11 cellular contexts compared by ENCODE assay signal in genomic region chr11:58618215-58618614, GRCh38. TPM values are rescaled to one million over a fixed set of nuclear protein-coding genes. Genes with fewer than 3 reads are reported as not detected.
DNase-seq lines count a peak whose midpoint lies in the region; ATAC-seq and TF ChIP-seq lines count a peak whose summit lies in the region.
"Had no signal": no experiment of that assay in that cellular context is flagged by ENCODE, and none has a peak within 500 bp of the region (broad histone marks: within the 10 kb centered on the region; RNA-seq: fewer than 3 reads in every experiment).

No MANE protein-coding gene starts in this region.

- H3K9me3 Mint-ChIP-seq in CD8-positive, alpha-beta T cell = no peaks in the 10 kb centered on the region
- no peaks in the 10 kb centered on the region for H3K9me3 Mint-ChIP-seq in GM23338

- peaks cover 12% of the 10 kb centered on the region for H4K20me1 ChIP-seq in GM23338 (replicated peaks; ENCODE audit: insufficient read depth)

- no peak overlapping the region for H3K4me3 ChIP-seq in CD8-positive, alpha-beta T cell (ENCODE audit: low read depth, low read length)
- H3K4me3 ChIP-seq in GM23338 (no peak overlapping the region), brain microvascular endothelial cell (ENCODE audit: low read depth, low read length) (no peak overlapping the region), mesendoderm (ENCODE audit: low read length) (no peak overlapping the region)

- H2AK5ac ChIP-seq in mesendoderm (ENCODE audit: low read length) = no peak overlapping the region

- H3K79me1 ChIP-seq in mesendoderm (ENCODE audit: low read length) = peaks cover 2% of the 10 kb centered on the region

- H3K36me3 Mint-ChIP-seq in CD8-positive, alpha-beta T cell = peaks cover 79% of the 10 kb centered on the region
- peaks cover 77% of the 10 kb centered on the region for H3K36me3 Mint-ChIP-seq in GM23338 (ENCODE audit: low read depth)

- H3K36me3 ChIP-seq in CD8-positive, alpha-beta T cell (ENCODE audit: insufficient read depth, low read length) = peaks cover 62% of the 10 kb centered on the region
- H3K36me3 ChIP-seq in GM23338 (ENCODE audit: insufficient read depth) = peaks cover 59% of the 10 kb centered on the region
- H3K36me3 ChIP-seq in brain microvascular endothelial cell (replicated peaks) = peaks cover 49% of the 10 kb centered on the region
- H3K36me3 ChIP-seq in mesendoderm (ENCODE audit: control insufficient read depth, insufficient read depth, low read length) = peaks cover 6% of the 10 kb centered on the region

- peaks cover 7% of the 10 kb centered on the region for H3K4me1 ChIP-seq in CD8-positive, alpha-beta T cell (ENCODE audit: insufficient read depth, low read length)
- H3K4me1 ChIP-seq in GM23338 (ENCODE audit: insufficient read depth) = no peaks in the 10 kb centered on the region
- no peaks in the 10 kb centered on the region for H3K4me1 ChIP-seq in mesendoderm (ENCODE audit: control insufficient read depth, low read depth, low read length)

- H2AFZ ChIP-seq in GM23338 = no peak overlapping the region

- no peak overlapping the region for H4K5ac ChIP-seq in mesendoderm (ENCODE audit: low read length)

- H3K4ac ChIP-seq in mesendoderm (ENCODE audit: low read depth, low read length) = no peak overlapping the region

- H3K4me2 ChIP-seq in GM23338 = no peak overlapping the region
- no peak overlapping the region for H3K4me2 ChIP-seq in mesendoderm (ENCODE audit: low read length)

- no peak overlapping the region for H2BK15ac ChIP-seq in mesendoderm (replicated peaks; ENCODE audit: low read depth)

- intact Hi-C loops in CD8-positive, alpha-beta T cell (cut with DNase I, micrococcal nuclease) = loop anchor here (5.0 kb wide), 1 partner anchor 51 kb away; no protein-coding TSS in a partner anchor

- no peaks in the 10 kb centered on the region for H3F3A ChIP-seq in GM23338 (replicated peaks; ENCODE audit: low read depth)

- WGBS in mesendoderm (ENCODE audit: extremely low coverage, insufficient coverage, low lambda C conversion rate) = no CpG with 5 or more reads among the region's 1 CpG

- H3K9ac ChIP-seq in mesendoderm (ENCODE audit: low read length) = no peak overlapping the region

- no peak for TF ChIP-seq CTCF in CD8-positive, alpha-beta T cell (IDR thresholded peaks at IDR 0.05)
- peak; percentile 12 to 19; a peak in 1 of 4 replicates for TF ChIP-seq CTCF in GM23338 (conservative IDR thresholded peaks at IDR 0.05; ENCODE audit: low read depth in 2 of 2)
- TF ChIP-seq CTCF in brain microvascular endothelial cell (IDR thresholded peaks at IDR 0.05; ENCODE audit: low read depth, low read length, missing control alignments) = peak; percentile 18

- DNase-seq in CD8-positive, alpha-beta T cell = no peak
- peak; percentile 24 for DNase-seq in GM23338 (ENCODE audit: low spot score)
- no peak for DNase-seq in brain microvascular endothelial cell
- DNase-seq in mesendoderm = peak; percentile 59
- no peak for DNase-seq in KBM-7
- no peak for DNase-seq in islet precursor cell
- DNase-seq: activated naive CD4-positive, alpha-beta T cell treated with Interleukin-2 at 50 U/mL for 16 hours; NCI-H1694 treated with DMSO at 0.1 percent for 48 hours; stimulated activated CD4-positive, alpha-beta T cell treated with anti-CD3 and anti-CD28 coated beads, Interleukin-2, amount 100 ng/mL, for 24 hours had no signal

- CTCF ChIA-PET in CD8-positive, alpha-beta T cell (lab: Charles Lee) = interaction anchor here (0.7 to 2.4 kb wide), 6 partner anchors 11 to 907 kb away, joined by 3 to 19 read pairs (median 4); no protein-coding TSS in a partner anchor

- peak overlapping the region; percentile 68 for H3K27ac Mint-ChIP-seq in CD8-positive, alpha-beta T cell
- no peak overlapping the region for H3K27ac Mint-ChIP-seq in GM23338

- H3K23ac ChIP-seq in mesendoderm (ENCODE audit: low read length) = no peak overlapping the region

- in situ Hi-C loops in brain microvascular endothelial cell (cut with HindIII; ENCODE audit: low pct_ligation_motif_present, low sequenced_read_pairs) (no loop called here), KBM-7 (cut with MboI; ENCODE audit: low pct_unique_long_range_greater_than_20kb, low sequenced_read_pairs) (no loop called here)

- no peaks in the 10 kb centered on the region for H3K27me3 Mint-ChIP-seq in CD8-positive, alpha-beta T cell (ENCODE audit: low read depth)
- no peaks in the 10 kb centered on the region for H3K27me3 Mint-ChIP-seq in GM23338 (ENCODE audit: insufficient read depth, low read depth, poor library complexity)

- POLR2A ChIA-PET in CD8-positive, alpha-beta T cell (lab: Charles Lee) = no interaction called here

- no peaks in the 10 kb centered on the region for H3K27me3 ChIP-seq in CD8-positive, alpha-beta T cell (ENCODE audit: insufficient read depth, low read length)
- H3K27me3 ChIP-seq in GM23338 (ENCODE audit: insufficient read depth) (no peaks in the 10 kb centered on the region), brain microvascular endothelial cell (replicated peaks) (no peaks in the 10 kb centered on the region), mesendoderm (ENCODE audit: insufficient read depth, low read length, poor library complexity) (no peaks in the 10 kb centered on the region)

- H3K9me2 ChIP-seq in GM23338 (ENCODE audit: insufficient read depth) = no peaks in the 10 kb centered on the region

- H3K4me1 Mint-ChIP-seq in CD8-positive, alpha-beta T cell (ENCODE audit: low read depth) = peaks cover 7% of the 10 kb centered on the region
- H3K4me1 Mint-ChIP-seq in GM23338 = no peaks in the 10 kb centered on the region

- no peaks in the 10 kb centered on the region; the same call in 1 of the 2 replicates for H3K79me2 ChIP-seq in GM23338 (replicated peaks; ENCODE audit: insufficient read depth)
- no peaks in the 10 kb centered on the region for H3K79me2 ChIP-seq in mesendoderm (ENCODE audit: control insufficient read depth, insufficient read depth, low read length)

- peak; percentile 59 for ATAC-seq in CD8-positive, alpha-beta T cell
- ATAC-seq in GM23338 (peak; percentile 79), GM21786 (IDR thresholded peaks at IDR 0.05; ENCODE audit: unreplicated experiment) (no peak), HG02981 (IDR thresholded peaks at IDR 0.05; ENCODE audit: unreplicated experiment) (no peak)

- H3K18ac ChIP-seq in mesendoderm (ENCODE audit: low read length) = no peak overlapping the region

- no peak overlapping the region for H3K27ac ChIP-seq in CD8-positive, alpha-beta T cell (ENCODE audit: low read depth, low read length)
- H3K27ac ChIP-seq in GM23338 (ENCODE audit: low read depth) (no peak overlapping the region), brain microvascular endothelial cell (no peak overlapping the region), mesendoderm (ENCODE audit: low read depth, low read length) (no peak overlapping the region)

- H4K8ac ChIP-seq in mesendoderm (ENCODE audit: low read depth, low read length) = no peak overlapping the region

- no peak overlapping the region for H2BK120ac ChIP-seq in mesendoderm (ENCODE audit: low read depth, low read length)

- H2BK5ac ChIP-seq in mesendoderm (ENCODE audit: low read length) = no peak overlapping the region

- H3K9me3 ChIP-seq in CD8-positive, alpha-beta T cell (ENCODE audit: low read length) = no peaks in the 10 kb centered on the region

- no peak overlapping the region for H3K56ac ChIP-seq in mesendoderm (ENCODE audit: low read length)

- H3K4me3 Mint-ChIP-seq in CD8-positive, alpha-beta T cell = no peak overlapping the region
- H3K4me3 Mint-ChIP-seq in GM23338 = no peak overlapping the region

TF ChIP-seq in GM23338, 12 proteins besides CTCF, POLR2A, EP300 and RAD21 (continues in another document):
- no peak for TF ChIP-seq NANOG (IDR thresholded peaks at IDR 0.05; ENCODE audit: borderline replicate concordance)
- TF ChIP-seq STAT1 (IDR thresholded peaks at IDR 0.05; ENCODE audit: unreplicated experiment) = no peak
- TF ChIP-seq ZNF114 (CRISPR knock-in tag; IDR thresholded peaks at IDR 0.05) = no peak
- TF ChIP-seq CREB1 (CRISPR knock-in tag; IDR thresholded peaks at IDR 0.05; ENCODE audit: low read depth) = no peak
- no peak for TF ChIP-seq ETS1 (IDR thresholded peaks at IDR 0.05)
- TF ChIP-seq JUNB (IDR thresholded peaks at IDR 0.05; ENCODE audit: unreplicated experiment) = no peak
- TF ChIP-seq EZH2phosphoT487 (IDR thresholded peaks at IDR 0.05; ENCODE audit: unreplicated experiment) = no peak
- TF ChIP-seq POLR2AphosphoS5 (IDR thresholded peaks at IDR 0.05; ENCODE audit: low read depth) = no peak
- no peak for TF ChIP-seq ZNF331 (CRISPR knock-in tag; IDR thresholded peaks at IDR 0.05; ENCODE audit: low read depth)

RNA-seq across cellular contexts. Expression of gene CNTF, which starts 4.2 kb away (rescaled TPM):
- 1 to 10 TPM; 3.7 TPM for total RNA-seq in CD8-positive, alpha-beta T cell
- 1.8 and 1.9 TPM in 2 replicates for total RNA-seq in GM23338 (2014; rRNA removed; shearing (Covaris generic))
- polyA plus RNA-seq in GM23338 (2016; fragmentation: Nextera tagmentation; extraction: Ambion mirVana) = 0.24 and 0.26 TPM in 2 replicates
- 0.72 TPM for polyA plus RNA-seq in mesendoderm (2013, experiment 1 of 2)
- polyA plus RNA-seq in mesendoderm (2013, experiment 2 of 2) = 0.69 TPM

RNA-seq across cellular contexts. Expression of gene ZFP91, which starts 39.4 kb away (rescaled TPM):
- total RNA-seq in CD8-positive, alpha-beta T cell = 10 to 100 TPM; 56.1 to 56.5 TPM
- total RNA-seq in GM23338 (2014; rRNA removed; shearing (Covaris generic)) = 30.0 and 30.2 TPM in 2 replicates
- 10.2 and 11.1 TPM in 2 replicates for polyA plus RNA-seq in GM23338 (2016; fragmentation: Nextera tagmentation; extraction: Ambion mirVana)
- polyA plus RNA-seq in mesendoderm (2013, experiment 1 of 2) = 26.5 TPM
- 26.6 TPM for polyA plus RNA-seq in mesendoderm (2013, experiment 2 of 2)

RNA-seq across cellular contexts. Expression of gene LPXN, which starts 42.6 kb away (rescaled TPM):
- 10 to 100 TPM; 28.1 to 31.3 TPM for total RNA-seq in CD8-positive, alpha-beta T cell
- total RNA-seq in GM23338 (2014; rRNA removed; shearing (Covaris generic)) = 0.56 and 2.3 TPM in 2 replicates
- 1.1 and 1.3 TPM in 2 replicates for polyA plus RNA-seq in GM23338 (2016; fragmentation: Nextera tagmentation; extraction: Ambion mirVana)
- polyA plus RNA-seq in mesendoderm (2013, experiment 1 of 2) = 0.63 TPM
- 0.77 TPM for polyA plus RNA-seq in mesendoderm (2013, experiment 2 of 2)

Comparison
In these comparisons a context has a peak if more than half of its experiments do, and no peak if none do; other contexts are left out.
1. ATAC-seq: peak in CD8-positive, alpha-beta T cell (single experiment) and GM23338 (single experiment); none in GM21786 (single experiment) and HG02981 (single experiment).
2. DNase-seq: peak in GM23338 (single experiment) and mesendoderm (single experiment); none in CD8-positive, alpha-beta T cell (0 of 7), brain microvascular endothelial cell (single experiment), KBM-7 (single experiment) and islet precursor cell (single experiment).